8 cellular contexts compared by ENCODE assay signal in the genomic region with DNA sequence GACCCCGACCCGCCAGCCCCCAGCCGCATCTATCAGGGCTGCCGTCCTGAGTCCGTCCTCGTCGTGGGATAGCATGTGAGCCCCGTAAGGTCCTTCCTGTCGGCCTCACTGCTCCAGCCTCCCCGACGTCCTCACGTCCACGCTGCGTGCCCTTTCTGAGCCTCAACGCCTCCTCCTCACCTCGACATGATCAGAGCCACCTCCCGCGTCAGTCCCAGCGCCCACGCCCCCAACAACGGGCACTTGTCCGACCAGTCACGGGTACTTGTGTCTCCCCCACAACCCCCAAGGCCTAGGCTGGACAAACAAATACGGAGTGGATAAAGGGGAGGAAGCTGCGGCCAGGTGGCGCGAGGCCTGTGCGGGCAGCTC. TPM values are rescaled to one million over a fixed set of nuclear protein-coding genes. Genes with fewer than 3 reads are reported as not detected.
DNase-seq lines count a peak whose midpoint lies in the region; ATAC-seq and TF ChIP-seq lines count a peak whose summit lies in the region.

No MANE protein-coding gene starts in this region.

- 3% methylated on average over 27 of the region's 28 CpGs for WGBS in hepatocyte (ENCODE audit: low lambda C conversion rate, missing lambda C conversion rate)

- ATAC-seq in HG02973 (IDR thresholded peaks at IDR 0.05; ENCODE audit: unreplicated experiment) (peak; percentile 18), GM18907 (IDR thresholded peaks at IDR 0.05; ENCODE audit: unreplicated experiment) (no peak)

- peaks cover 8% of the 10 kb centered on the region for H3K79me2 ChIP-seq in hepatocyte

- peaks cover 13% of the 10 kb centered on the region for H3K4me1 Mint-ChIP-seq in activated naive CD8-positive, alpha-beta T cell (ENCODE audit: low read depth)

- DNase-seq in NCI-H1694 treated with DMSO at 0.1 percent for 48 hours (lab: John Stamatoyannopoulos, UW) (peak; percentile 19), NCI-H1694 (lab: John Stamatoyannopoulos, UW) (no peak), NOMO-1 treated with dmso at 0.1 percent for 144 hours (lab: John Stamatoyannopoulos, UW; ENCODE audit: unreplicated experiment) (peak; percentile 9), hepatocyte (ENCODE audit: low spot score) (peak; percentile 68)

- no peaks in the 10 kb centered on the region for H3K9me3 Mint-ChIP-seq in activated naive CD8-positive, alpha-beta T cell (ENCODE audit: low read depth)

- no peaks in the 10 kb centered on the region for H3K9me2 ChIP-seq in hepatocyte (replicated peaks; ENCODE audit: insufficient read depth)

- H3K36me3 ChIP-seq in hepatocyte (replicated peaks; ENCODE audit: insufficient read depth, low read depth) (no peaks in the 10 kb centered on the region), skeletal muscle satellite cell (ENCODE audit: insufficient read depth, low read length) (no peaks in the 10 kb centered on the region)

- H4K20me1 ChIP-seq in hepatocyte (ENCODE audit: insufficient read depth, poor library complexity, severe bottlenecking) = no peaks in the 10 kb centered on the region

- peak overlapping the region; percentile 93 for H3K4me3 ChIP-seq in hepatocyte
- peak overlapping the region; percentile 78 for H3K4me3 ChIP-seq in skeletal muscle satellite cell (ENCODE audit: low read length)

- no peaks in the 10 kb centered on the region for H3K27me3 Mint-ChIP-seq in activated naive CD8-positive, alpha-beta T cell

- peak overlapping the region; percentile 93 for H2AFZ ChIP-seq in hepatocyte

- H3K4me3 Mint-ChIP-seq in activated naive CD8-positive, alpha-beta T cell = peak overlapping the region; percentile 96

- H3K9me3 ChIP-seq in hepatocyte (ENCODE audit: low read depth) (no peaks in the 10 kb centered on the region), skeletal muscle satellite cell (replicated peaks; ENCODE audit: low read length) (no peaks in the 10 kb centered on the region)

- peaks cover 7% of the 10 kb centered on the region for H3K4me1 ChIP-seq in hepatocyte (ENCODE audit: insufficient read depth)
- H3K4me1 ChIP-seq in skeletal muscle satellite cell (ENCODE audit: control insufficient read depth, insufficient read depth, low read length) = peaks cover 5% of the 10 kb centered on the region

- H3K27me3 ChIP-seq in hepatocyte (no peaks in the 10 kb centered on the region), skeletal muscle satellite cell (ENCODE audit: control insufficient read depth, insufficient read depth, low read length) (no peaks in the 10 kb centered on the region)

- H3K36me3 Mint-ChIP-seq in activated naive CD8-positive, alpha-beta T cell = no peaks in the 10 kb centered on the region

- H3K27ac ChIP-seq in hepatocyte = peak overlapping the region; percentile 100

- no peak for TF ChIP-seq CTCF in hepatocyte (IDR thresholded peaks at IDR 0.05; ENCODE audit: poor library complexity)

- peak overlapping the region; percentile 96 for H3K27ac Mint-ChIP-seq in activated naive CD8-positive, alpha-beta T cell

- H3K9ac ChIP-seq in skeletal muscle satellite cell (ENCODE audit: low read depth, low read length) = peak overlapping the region; percentile 92

- H3K4me2 ChIP-seq in hepatocyte (peak overlapping the region; percentile 88), skeletal muscle satellite cell (ENCODE audit: low read length) (peak overlapping the region; percentile 92)

RNA-seq across cellular contexts. Expression of a gene that starts 0.7 kb away (rescaled TPM):
- total RNA-seq in hepatocyte = 1.5 and 1.6 TPM in 2 replicates
- polyA plus RNA-seq in hepatocyte = 3.3 and 4.3 TPM in 2 replicates
- total RNA-seq in skeletal muscle satellite cell (2012; rRNA removed) = 0.22 and 0.51 TPM in 2 replicates

RNA-seq across cellular contexts. Expression of a gene that starts 8.6 kb away (rescaled TPM):
- 35.9 and 45.5 TPM in 2 replicates for total RNA-seq in hepatocyte
- polyA plus RNA-seq in hepatocyte = 106 and 108 TPM in 2 replicates
- 10.5 and 13.9 TPM in 2 replicates for total RNA-seq in skeletal muscle satellite cell (2012; rRNA removed)

RNA-seq across cellular contexts. Expression of a gene that starts 18.9 kb away (rescaled TPM):
- 5.0 and 5.9 TPM in 2 replicates for total RNA-seq in hepatocyte
- 5.4 and 9.7 TPM in 2 replicates for polyA plus RNA-seq in hepatocyte
- 3.0 and 3.5 TPM in 2 replicates for total RNA-seq in skeletal muscle satellite cell (2012; rRNA removed)

RNA-seq across cellular contexts. Expression of a gene that starts 25.2 kb away (rescaled TPM):
- total RNA-seq in hepatocyte = 1,644 and 2,420 TPM in 2 replicates
- polyA plus RNA-seq in hepatocyte = 562 and 565 TPM in 2 replicates
- 2,148 and 2,374 TPM in 2 replicates for total RNA-seq in skeletal muscle satellite cell (2012; rRNA removed)

RNA-seq across cellular contexts. Expression of a gene that starts 33.6 kb away (rescaled TPM):
- not detected in 2 replicates for total RNA-seq in hepatocyte
- polyA plus RNA-seq in hepatocyte = 0.47 TPM in 1 of 2 replicates, not detected in the other
- total RNA-seq in skeletal muscle satellite cell (2012; rRNA removed) = 0.66 and 0.76 TPM in 2 replicates
